Comparison of ENCODE assay signal across 10 cellular contexts in the genomic region with DNA sequence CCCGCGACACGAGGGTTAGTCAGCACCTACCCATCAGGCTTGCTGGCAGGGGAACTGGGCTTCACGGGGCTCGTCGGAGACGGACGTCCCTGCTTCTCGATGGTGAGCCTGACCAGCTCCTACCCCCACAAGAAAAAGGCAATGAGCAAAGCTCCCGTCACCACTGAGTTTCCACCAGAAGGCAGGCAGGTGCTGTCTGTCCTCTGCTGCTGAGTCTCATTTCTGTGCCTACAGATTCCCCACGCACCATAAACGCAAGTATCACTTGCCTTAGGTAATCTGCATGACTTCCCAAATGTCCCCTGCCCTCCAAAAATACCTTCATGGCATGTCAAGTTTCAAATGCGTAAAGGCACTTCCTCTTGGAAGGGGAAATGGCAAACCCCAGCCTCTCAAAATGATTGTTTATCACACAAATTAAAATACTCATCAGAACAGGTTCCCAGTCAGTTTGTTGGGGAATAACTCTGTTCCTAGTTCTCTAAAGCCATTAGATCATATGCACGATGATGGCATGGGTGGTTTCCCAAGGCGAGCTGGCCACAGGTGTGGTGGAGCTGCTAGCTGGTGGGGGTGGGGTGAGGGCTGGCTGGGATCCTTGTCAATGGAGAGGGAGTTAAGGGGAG.
DNase-seq lines count a peak whose midpoint lies in the region; ATAC-seq lines count a peak whose summit lies in the region.
"Had no signal": no experiment of that assay in that cellular context is flagged by ENCODE, and none has a peak within 500 bp of the region (broad histone marks: within the 10 kb centered on the region; RNA-seq: fewer than 3 reads in every experiment).

No MANE protein-coding gene starts in this region.

- no peaks in the 10 kb centered on the region for H3K27me3 Mint-ChIP-seq in CD4-positive, CD25-positive, alpha-beta regulatory T cell

- H3K4me1 ChIP-seq in CD4-positive, CD25-positive, alpha-beta regulatory T cell (ENCODE audit: control insufficient read depth, insufficient read depth, low read length, poor library complexity, severe bottlenecking) = peaks cover 33% of the 10 kb centered on the region

- H3K9me3 Mint-ChIP-seq in CD4-positive, CD25-positive, alpha-beta regulatory T cell = peaks cover 0 to 1% (median 0%) of the 10 kb centered on the region in 7 donors

- intact Hi-C loops in left colon (cut with DNase I, micrococcal nuclease) = no loop called here

- peak overlapping the region in 1 of 4 donors; percentile 15 for H3K4me3 Mint-ChIP-seq in CD4-positive, CD25-positive, alpha-beta regulatory T cell

- DNase-seq in CD4-positive, CD25-positive, alpha-beta regulatory T cell = no peak
- DNase-seq in KBM-7 (peak; percentile 35), left colon (peak; percentile 59 to 60), NCI-H2196 (lab: John Stamatoyannopoulos, UW; ENCODE audit: unreplicated experiment) (no peak), NCI-H446 (lab: John Stamatoyannopoulos, UW) (no peak), NCI-H1417 treated with DMSO at 0.1 percent for 48 hours (lab: John Stamatoyannopoulos, UW) (no peak)
- DNase-seq: effector CD4-positive, alpha-beta T cell; NCI-H187 had no signal

- H3K9me3 ChIP-seq in CD4-positive, CD25-positive, alpha-beta regulatory T cell (ENCODE audit: control insufficient read depth in 2 of 2, low read length in 2 of 2) = no peaks in the 10 kb centered on the region

- in situ Hi-C loops in KBM-7 (cut with MboI; ENCODE audit: low pct_unique_long_range_greater_than_20kb, low sequenced_read_pairs) = no loop called here

- no peaks in the 10 kb centered on the region for H3K27me3 ChIP-seq in CD4-positive, CD25-positive, alpha-beta regulatory T cell (ENCODE audit: control insufficient read depth, insufficient read depth, low read length)

- no peak overlapping the region for H3K27ac ChIP-seq in CD4-positive, CD25-positive, alpha-beta regulatory T cell (ENCODE audit: insufficient read depth, low read length, poor library complexity, severe bottlenecking)

- no peak overlapping the region for H3K4me3 ChIP-seq in CD4-positive, CD25-positive, alpha-beta regulatory T cell (ENCODE audit: low read depth, low read length)

- peaks cover 4 to 35% (median 14%) of the 10 kb centered on the region in 4 donors for H3K4me1 Mint-ChIP-seq in CD4-positive, CD25-positive, alpha-beta regulatory T cell

- no peak for ATAC-seq in CD4-positive, CD25-positive, alpha-beta regulatory T cell (ENCODE audit: low read depth in 2 of 2)
- ATAC-seq in GM18870 (IDR thresholded peaks at IDR 0.05; ENCODE audit: unreplicated experiment) = peak; percentile 57
- no peak for ATAC-seq in left colon
- ATAC-seq in HG02938 (IDR thresholded peaks at IDR 0.05; ENCODE audit: unreplicated experiment) = no peak

- H3K27ac Mint-ChIP-seq in CD4-positive, CD25-positive, alpha-beta regulatory T cell = peak overlapping the region; percentile 49 to 90 (median 73)

- peaks cover 37% of the 10 kb centered on the region for H3K36me3 ChIP-seq in CD4-positive, CD25-positive, alpha-beta regulatory T cell (ENCODE audit: control insufficient read depth, insufficient read depth, low read length)

- H3K36me3 Mint-ChIP-seq in CD4-positive, CD25-positive, alpha-beta regulatory T cell = peaks cover 24% of the 10 kb centered on the region

Comparison
In these comparisons a context has a peak if more than half of its experiments do, and no peak if none do; other contexts are left out.
1. DNase-seq: peak in KBM-7 (single experiment) and left colon (2 of 2); none in CD4-positive, CD25-positive, alpha-beta regulatory T cell (0 of 3), NCI-H2196 (single experiment), NCI-H446 (0 of 2) and NCI-H1417 treated with DMSO at 0.1 percent for 48 hours (single experiment).